In genomic region chr20:17558154-17558940, GRCh38 we compare ENCODE assay signal across 8 cellular contexts. TPM values are rescaled to one million over a fixed set of nuclear protein-coding genes. Genes with fewer than 3 reads are reported as not detected.
A peak's percentile ranks its signal among the peaks of the same experiment; 100 is the strongest.
DNase-seq lines count a peak whose midpoint lies in the region; ATAC-seq and TF ChIP-seq lines count a peak whose summit lies in the region.

No MANE protein-coding gene starts in this region.

- DNase-seq in DMS153 (lab: John Stamatoyannopoulos, UW), result peak; percentile 54
- DNase-seq in Kasumi-1 (lab: John Stamatoyannopoulos, UW), result peak; percentile 60 to 65
- DNase-seq in activated T-helper 1 cell treated with anti-CD3 and anti-CD28 coated beads, Interleukin-12 subunit alpha, Interleukin-12 subunit beta, Interleukin-2, Interleukin-4 antibody, amounts not matched to agents 30 ng/mL and 10 ng/mL and 1 ng/mL, durations not matched to agents 14 hours and 24 hours and 36 hours (ENCODE audit: low spot score), result no peak
- DNase-seq in Right ventricle myocardium superior, result no peak
- DNase-seq in gastrocnemius medialis, result no peak
- DNase-seq in NCI-H82 treated with DMSO at 0.1 percent for 48 hours (lab: John Stamatoyannopoulos, UW; ENCODE audit: unreplicated experiment), result no peak

- peak overlapping the region; percentile 71 for H3K4me3 Mint-ChIP-seq in activated T-helper 1 cell treated with anti-CD3 and anti-CD28 coated beads, Interleukin-12 subunit alpha, Interleukin-12 subunit beta, Interleukin-2, Interleukin-4 antibody, amounts not matched to agents 30 ng/mL and 10 ng/mL and 1 ng/mL, durations not matched to agents 14 hours and 24 hours and 36 hours

- H3K27ac Mint-ChIP-seq in activated T-helper 1 cell treated with anti-CD3 and anti-CD28 coated beads, Interleukin-12 subunit alpha, Interleukin-12 subunit beta, Interleukin-2, Interleukin-4 antibody, amounts not matched to agents 30 ng/mL and 10 ng/mL and 1 ng/mL, durations not matched to agents 14 hours and 24 hours and 36 hours, result peak overlapping the region; percentile 95

- H3K4me1 Mint-ChIP-seq in activated T-helper 1 cell treated with anti-CD3 and anti-CD28 coated beads, Interleukin-12 subunit alpha, Interleukin-12 subunit beta, Interleukin-2, Interleukin-4 antibody, amounts not matched to agents 30 ng/mL and 10 ng/mL and 1 ng/mL, durations not matched to agents 14 hours and 24 hours and 36 hours (ENCODE audit: low read depth), result peaks cover 43% of the 10 kb centered on the region

- H3K9me3 ChIP-seq in gastrocnemius medialis, result no peaks in the 10 kb centered on the region

- H3K4me3 ChIP-seq in gastrocnemius medialis, result no peak overlapping the region

- TF ChIP-seq CTCF in gastrocnemius medialis (IDR thresholded peaks at IDR 0.05 in 4 of 5, conservative IDR thresholded peaks at IDR 0.05 in 1 of 5), result no peak

- H3K4me1 ChIP-seq in gastrocnemius medialis, result no peaks in the 10 kb centered on the region

- H3K36me3 Mint-ChIP-seq in activated T-helper 1 cell treated with anti-CD3 and anti-CD28 coated beads, Interleukin-12 subunit alpha, Interleukin-12 subunit beta, Interleukin-2, Interleukin-4 antibody, amounts not matched to agents 30 ng/mL and 10 ng/mL and 1 ng/mL, durations not matched to agents 14 hours and 24 hours and 36 hours (ENCODE audit: low read depth), result no peaks in the 10 kb centered on the region

- peak overlapping the region; percentile 24 to 74 (median 61) for H3K27ac ChIP-seq in gastrocnemius medialis

- no peak for TF ChIP-seq POLR2A in gastrocnemius medialis (IDR thresholded peaks at IDR 0.05)

- H3K27me3 Mint-ChIP-seq in activated T-helper 1 cell treated with anti-CD3 and anti-CD28 coated beads, Interleukin-12 subunit alpha, Interleukin-12 subunit beta, Interleukin-2, Interleukin-4 antibody, amounts not matched to agents 30 ng/mL and 10 ng/mL and 1 ng/mL, durations not matched to agents 14 hours and 24 hours and 36 hours (ENCODE audit: insufficient read depth), result no peaks in the 10 kb centered on the region

- in situ Hi-C loops in gastrocnemius medialis (cut with MboI; ENCODE audit: low sequenced_read_pairs in 4 of 4), result no loop called here

- no peaks in the 10 kb centered on the region for H3K36me3 ChIP-seq in gastrocnemius medialis

- intact Hi-C loops in activated T-helper 1 cell treated with anti-CD3 and anti-CD28 coated beads, Interleukin-12 subunit alpha, Interleukin-12 subunit beta, Interleukin-2, Interleukin-4 antibody, amounts not matched to agents 30 ng/mL and 10 ng/mL and 1 ng/mL, durations not matched to agents 14 hours and 24 hours and 36 hours (cut with micrococcal nuclease), result loop anchor here (1.0 to 5.0 kb wide), 7 partner anchors 11 to 579 kb away; partner anchors contain the start of genes KAT14, PET117 and SNX5
- intact Hi-C loops in Right ventricle myocardium superior (cut with DNase I) (no loop called here), gastrocnemius medialis (cut with DNase I; ENCODE audit: low total_unique reads) (no loop called here)

- H3K27me3 ChIP-seq in gastrocnemius medialis, result no peaks in the 10 kb centered on the region

- no peaks in the 10 kb centered on the region for H3K9me3 Mint-ChIP-seq in activated T-helper 1 cell treated with anti-CD3 and anti-CD28 coated beads, Interleukin-12 subunit alpha, Interleukin-12 subunit beta, Interleukin-2, Interleukin-4 antibody, amounts not matched to agents 30 ng/mL and 10 ng/mL and 1 ng/mL, durations not matched to agents 14 hours and 24 hours and 36 hours

- ATAC-seq in Right ventricle myocardium superior (ENCODE audit: poor library complexity) (peak; percentile 47), gastrocnemius medialis (peak in 1 of 2 donors; percentile 55), HG03139 (IDR thresholded peaks at IDR 0.05; ENCODE audit: unreplicated experiment) (no peak), HG03342 (IDR thresholded peaks at IDR 0.05; ENCODE audit: unreplicated experiment) (no peak)

RNA-seq across cellular contexts. Expression of gene DSTN, which starts 11.5 kb away (rescaled TPM):
- total RNA-seq in activated T-helper 1 cell treated with anti-CD3 and anti-CD28 coated beads, Interleukin-12 subunit alpha, Interleukin-12 subunit beta, Interleukin-2, Interleukin-4 antibody, amounts not matched to agents 30 ng/mL and 10 ng/mL and 1 ng/mL, durations not matched to agents 14 hours and 24 hours and 36 hours, result 58.2 and 58.8 TPM in 2 replicates
- 860 TPM for total RNA-seq in Right ventricle myocardium superior
- 100 to 1,000 TPM in 1 of 4 donors, 10 to 100 TPM in 3; 79.2 to 128 (median 88.5) TPM for total RNA-seq in gastrocnemius medialis

RNA-seq across cellular contexts. Expression of gene BFSP1, which starts 27.2 kb away (rescaled TPM):
- 0.76 and 0.80 TPM in 2 replicates for total RNA-seq in activated T-helper 1 cell treated with anti-CD3 and anti-CD28 coated beads, Interleukin-12 subunit alpha, Interleukin-12 subunit beta, Interleukin-2, Interleukin-4 antibody, amounts not matched to agents 30 ng/mL and 10 ng/mL and 1 ng/mL, durations not matched to agents 14 hours and 24 hours and 36 hours
- 0.73 TPM for total RNA-seq in Right ventricle myocardium superior
- under 1 TPM in 2 of 4 donors, not detected in 2; 0.18 to 0.46 TPM for total RNA-seq in gastrocnemius medialis

Comparison
In these comparisons a context has a peak if more than half of its experiments do, and no peak if none do; other contexts are left out.
1. DNase-seq: peak in DMS153 (single experiment) and Kasumi-1 (2 of 2); none in activated T-helper 1 cell treated with anti-CD3 and anti-CD28 coated beads, Interleukin-12 subunit alpha, Interleukin-12 subunit beta, Interleukin-2, Interleukin-4 antibody, amounts not matched to agents 30 ng/mL and 10 ng/mL and 1 ng/mL, durations not matched to agents 14 hours and 24 hours and 36 hours (single experiment), Right ventricle myocardium superior (single experiment), gastrocnemius medialis (0 of 2) and NCI-H82 treated with DMSO at 0.1 percent for 48 hours (single experiment).